ENCODE assay signal across 1 cellular context in the genomic region with DNA sequence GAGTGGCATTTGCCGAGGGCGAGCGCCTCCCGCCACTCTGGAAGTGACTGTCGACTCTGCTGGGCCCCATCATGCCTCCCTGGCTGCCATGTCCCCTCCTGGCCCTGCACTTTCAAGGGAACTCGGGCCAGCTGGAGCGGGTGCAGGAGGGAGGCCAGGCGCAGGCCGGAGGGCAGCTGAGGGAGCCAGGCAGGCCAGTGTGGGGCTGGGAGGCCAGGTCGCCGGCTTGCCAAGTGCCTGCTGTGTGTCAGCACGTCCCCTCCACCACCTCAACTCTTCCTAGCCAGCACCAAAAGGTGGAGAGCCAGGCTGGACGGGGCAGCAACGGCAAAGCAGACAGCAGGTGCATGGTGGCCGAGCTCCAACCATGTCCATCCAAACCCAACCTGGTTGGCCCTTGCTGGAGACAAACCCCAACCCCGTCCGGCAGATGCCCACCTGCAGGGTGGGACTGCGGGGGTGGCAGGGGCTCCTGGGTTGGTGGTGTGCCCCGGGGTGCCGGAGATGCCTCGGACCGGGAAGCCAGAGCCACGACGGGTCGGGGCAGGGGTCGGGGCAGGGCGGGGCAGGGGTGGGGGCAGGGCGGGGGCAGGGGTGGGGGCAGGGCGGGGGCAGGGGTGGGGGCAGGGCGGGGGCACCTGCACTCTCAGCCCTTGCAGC.
TF ChIP-seq lines count a peak whose summit lies in the region.

No MANE protein-coding gene starts in this region.

TF ChIP-seq in HepG2, 621 proteins besides CTCF, POLR2A, EP300 and RAD21:
- TF ChIP-seq, protein P1, sequence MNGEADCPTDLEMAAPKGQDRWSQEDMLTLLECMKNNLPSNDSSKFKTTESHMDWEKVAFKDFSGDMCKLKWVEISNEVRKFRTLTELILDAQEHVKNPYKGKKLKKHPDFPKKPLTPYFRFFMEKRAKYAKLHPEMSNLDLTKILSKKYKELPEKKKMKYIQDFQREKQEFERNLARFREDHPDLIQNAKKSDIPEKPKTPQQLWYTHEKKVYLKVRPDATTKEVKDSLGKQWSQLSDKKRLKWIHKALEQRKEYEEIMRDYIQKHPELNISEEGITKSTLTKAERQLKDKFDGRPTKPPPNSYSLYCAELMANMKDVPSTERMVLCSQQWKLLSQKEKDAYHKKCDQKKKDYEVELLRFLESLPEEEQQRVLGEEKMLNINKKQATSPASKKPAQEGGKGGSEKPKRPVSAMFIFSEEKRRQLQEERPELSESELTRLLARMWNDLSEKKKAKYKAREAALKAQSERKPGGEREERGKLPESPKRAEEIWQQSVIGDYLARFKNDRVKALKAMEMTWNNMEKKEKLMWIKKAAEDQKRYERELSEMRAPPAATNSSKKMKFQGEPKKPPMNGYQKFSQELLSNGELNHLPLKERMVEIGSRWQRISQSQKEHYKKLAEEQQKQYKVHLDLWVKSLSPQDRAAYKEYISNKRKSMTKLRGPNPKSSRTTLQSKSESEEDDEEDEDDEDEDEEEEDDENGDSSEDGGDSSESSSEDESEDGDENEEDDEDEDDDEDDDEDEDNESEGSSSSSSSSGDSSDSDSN (CRISPR knock-in tag; IDR thresholded peaks at IDR 0.05) = 0 out of 2 replicates have a peak, but pooled peaks have one; percentile 8
- TF ChIP-seq MYC (CRISPR knock-in tag; IDR thresholded peaks at IDR 0.05; ENCODE audit: borderline replicate concordance) (peak; percentile 28; the same call in 1 of the 2 replicates), ZNF646 (CRISPR knock-in tag; IDR thresholded peaks at IDR 0.05) (no peak), ZBTB7A (CRISPR knock-in tag; IDR thresholded peaks at IDR 0.05) (0 out of 2 replicates have a peak, but pooled peaks have one; percentile 9), AGO1 (IDR thresholded peaks at IDR 0.05; ENCODE audit: low read depth, low read length, poor library complexity, severe bottlenecking) (no peak), ZNF501 (CRISPR knock-in tag; IDR thresholded peaks at IDR 0.05) (no peak), FLYWCH1 (CRISPR knock-in tag; IDR thresholded peaks at IDR 0.05) (no peak), ZNF746 (CRISPR knock-in tag; IDR thresholded peaks at IDR 0.05) (no peak), CCDC6 (CRISPR knock-in tag; IDR thresholded peaks at IDR 0.05) (peak; percentile 20; the same call in 1 of the 2 replicates), MAFG (CRISPR knock-in tag; IDR thresholded peaks at IDR 0.05) (no peak), ZNF136 (CRISPR knock-in tag; IDR thresholded peaks at IDR 0.05; ENCODE audit: low read depth) (no peak), AFF4 (CRISPR knock-in tag; IDR thresholded peaks at IDR 0.05) (no peak), BORCS8-MEF2B (CRISPR knock-in tag; IDR thresholded peaks at IDR 0.05) (0 out of 2 replicates have a peak, but pooled peaks have one; percentile 5)
- TF ChIP-seq, protein P2, sequence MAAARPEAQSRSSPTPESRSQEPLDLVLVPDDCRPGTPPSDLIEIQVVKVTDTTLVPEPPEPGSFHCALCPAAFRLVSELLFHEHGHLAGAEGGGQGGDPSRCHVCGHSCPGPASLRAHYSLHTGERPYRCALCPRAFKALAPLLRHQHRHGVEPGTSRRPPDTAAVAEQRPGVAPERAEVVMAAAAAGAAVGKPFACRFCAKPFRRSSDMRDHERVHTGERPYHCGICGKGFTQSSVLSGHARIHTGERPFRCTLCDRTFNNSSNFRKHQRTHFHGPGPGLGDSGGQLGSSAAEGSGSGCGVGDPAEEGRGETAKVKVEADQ (CRISPR knock-in tag; IDR thresholded peaks at IDR 0.05; ENCODE audit: borderline replicate concordance) = 0 out of 2 replicates have a peak, but pooled peaks have one; percentile 5
- TF ChIP-seq, protein P3, sequence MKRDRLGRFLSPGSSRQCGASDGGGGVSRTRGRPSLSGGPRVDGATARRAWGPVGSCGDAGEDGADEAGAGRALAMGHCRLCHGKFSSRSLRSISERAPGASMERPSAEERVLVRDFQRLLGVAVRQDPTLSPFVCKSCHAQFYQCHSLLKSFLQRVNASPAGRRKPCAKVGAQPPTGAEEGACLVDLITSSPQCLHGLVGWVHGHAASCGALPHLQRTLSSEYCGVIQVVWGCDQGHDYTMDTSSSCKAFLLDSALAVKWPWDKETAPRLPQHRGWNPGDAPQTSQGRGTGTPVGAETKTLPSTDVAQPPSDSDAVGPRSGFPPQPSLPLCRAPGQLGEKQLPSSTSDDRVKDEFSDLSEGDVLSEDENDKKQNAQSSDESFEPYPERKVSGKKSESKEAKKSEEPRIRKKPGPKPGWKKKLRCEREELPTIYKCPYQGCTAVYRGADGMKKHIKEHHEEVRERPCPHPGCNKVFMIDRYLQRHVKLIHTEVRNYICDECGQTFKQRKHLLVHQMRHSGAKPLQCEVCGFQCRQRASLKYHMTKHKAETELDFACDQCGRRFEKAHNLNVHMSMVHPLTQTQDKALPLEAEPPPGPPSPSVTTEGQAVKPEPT (CRISPR knock-in tag; IDR thresholded peaks at IDR 0.05; ENCODE audit: low read depth) = no peak
